8 cellular contexts compared by ENCODE assay signal in genomic region chr16:29663020-29663828, GRCh38. TPM values are rescaled to one million over a fixed set of nuclear protein-coding genes. Genes with fewer than 3 reads are reported as not detected.
A peak's percentile ranks its signal among the peaks of the same experiment; 100 is the strongest.
DNase-seq lines count a peak whose midpoint lies in the region; ATAC-seq and TF ChIP-seq lines count a peak whose summit lies in the region.

SPN (plus strand) TSS chr16:29663247; CDS start chr16:29663729, 482 bp downstream.

- H3K27ac ChIP-seq in SU-DHL-6 (ENCODE audit: low read depth, low read length), result no peak within 1 kb of the TSS
- peak within 1 kb of the TSS; percentile 33 for H3K27ac ChIP-seq in colonic mucosa

- no peaks in the 10 kb centered on the region for H3K9me3 Mint-ChIP-seq in stimulated activated memory B cell treated with anti-CD40 and anti-IgM and Interleukin-4, amounts not matched to agents 10 μg/mL and 1 μg/mL and 100 μg/mL, for 72 hours

- H3K9me2 ChIP-seq in SU-DHL-6 (replicated peaks; ENCODE audit: insufficient read depth, low read length), result no peaks in the 10 kb centered on the region

- TF ChIP-seq CTCF in SU-DHL-6 (IDR thresholded peaks at IDR 0.05; ENCODE audit: insufficient read depth, low read length, poor library complexity, severe bottlenecking) (no peak), colonic mucosa (IDR thresholded peaks at IDR 0.05) (no peak)

- peak; percentile 32 for ATAC-seq in GM21576 (IDR thresholded peaks at IDR 0.05; ENCODE audit: unreplicated experiment)
- ATAC-seq in stimulated activated memory B cell treated with anti-CD40 and anti-IgM and Interleukin-4, amounts not matched to agents 10 μg/mL and 1 μg/mL and 100 μg/mL, for 72 hours, result no peak

- H3K4me2 ChIP-seq in SU-DHL-6 (ENCODE audit: low read depth, low read length, poor library complexity, severe bottlenecking), result peak within 1 kb of the TSS; percentile 32

- no peak within 1 kb of the TSS for H2AFZ ChIP-seq in SU-DHL-6 (ENCODE audit: low read depth, low read length, severe bottlenecking)

- intact Hi-C loops in colonic mucosa (cut with DNase I), result no loop called here

- H3K4me3 Mint-ChIP-seq in stimulated activated memory B cell treated with anti-CD40 and anti-IgM and Interleukin-4, amounts not matched to agents 10 μg/mL and 1 μg/mL and 100 μg/mL, for 72 hours, result peak within 1 kb of the TSS; percentile 66

- H3K27ac Mint-ChIP-seq in stimulated activated memory B cell treated with anti-CD40 and anti-IgM and Interleukin-4, amounts not matched to agents 10 μg/mL and 1 μg/mL and 100 μg/mL, for 72 hours, result peak within 1 kb of the TSS; percentile 91

- H3F3A ChIP-seq in SU-DHL-6 (ENCODE audit: insufficient read depth), result no peaks in the 10 kb centered on the region

- DNase-seq in colonic mucosa (no peak), NCI-H446 treated with DMSO at 0.1 percent for 48 hours (lab: John Stamatoyannopoulos, UW) (no peak), T1000 (lab: John Stamatoyannopoulos, UW) (no peak), COLO668 (lab: John Stamatoyannopoulos, UW; ENCODE audit: unreplicated experiment) (no peak), SW480 (ENCODE audit: low spot score) (no peak)

- H3K4me3 ChIP-seq in SU-DHL-6 (ENCODE audit: insufficient read depth, low read length, poor library complexity, severe bottlenecking), result no peak within 1 kb of the TSS
- peak within 1 kb of the TSS; percentile 29 for H3K4me3 ChIP-seq in colonic mucosa

- no peaks in the 10 kb centered on the region for H3K79me2 ChIP-seq in SU-DHL-6 (ENCODE audit: insufficient read depth, low read length)

- peaks cover 69% of the 10 kb centered on the region for H3K4me1 Mint-ChIP-seq in stimulated activated memory B cell treated with anti-CD40 and anti-IgM and Interleukin-4, amounts not matched to agents 10 μg/mL and 1 μg/mL and 100 μg/mL, for 72 hours

- H3K9me3 ChIP-seq in SU-DHL-6 (ENCODE audit: insufficient read depth, low read length) (no peaks in the 10 kb centered on the region), colonic mucosa (no peaks in the 10 kb centered on the region)

- no peaks in the 10 kb centered on the region for H3K36me3 Mint-ChIP-seq in stimulated activated memory B cell treated with anti-CD40 and anti-IgM and Interleukin-4, amounts not matched to agents 10 μg/mL and 1 μg/mL and 100 μg/mL, for 72 hours

- no peaks in the 10 kb centered on the region for H4K20me1 ChIP-seq in SU-DHL-6 (ENCODE audit: low read depth, low read length)

- H3K4me1 ChIP-seq in colonic mucosa, result no peaks in the 10 kb centered on the region

- H3K36me3 ChIP-seq in SU-DHL-6 (ENCODE audit: low read length) (no peaks in the 10 kb centered on the region), colonic mucosa (no peaks in the 10 kb centered on the region)

- no peaks in the 10 kb centered on the region for H3K27me3 Mint-ChIP-seq in stimulated activated memory B cell treated with anti-CD40 and anti-IgM and Interleukin-4, amounts not matched to agents 10 μg/mL and 1 μg/mL and 100 μg/mL, for 72 hours

- H3K27me3 ChIP-seq in SU-DHL-6 (ENCODE audit: low read length) (no peaks in the 10 kb centered on the region), colonic mucosa (no peaks in the 10 kb centered on the region)

- H3K9ac ChIP-seq in SU-DHL-6 (ENCODE audit: low read length) (peak within 1 kb of the TSS; percentile 35; the same call in 1 of the 2 replicates), colonic mucosa (ENCODE audit: low read depth in 2 of 2, low read length in 2 of 2) (peak within 1 kb of the TSS; percentile 43 to 52)

RNA-seq across cellular contexts. Expression of gene SPN, which starts in this region (rescaled TPM):
- total RNA-seq in colonic mucosa, result 1 to 10 TPM; 2.3 to 3.7 TPM
